1 cellular context compared by ENCODE assay signal in the genomic region with DNA sequence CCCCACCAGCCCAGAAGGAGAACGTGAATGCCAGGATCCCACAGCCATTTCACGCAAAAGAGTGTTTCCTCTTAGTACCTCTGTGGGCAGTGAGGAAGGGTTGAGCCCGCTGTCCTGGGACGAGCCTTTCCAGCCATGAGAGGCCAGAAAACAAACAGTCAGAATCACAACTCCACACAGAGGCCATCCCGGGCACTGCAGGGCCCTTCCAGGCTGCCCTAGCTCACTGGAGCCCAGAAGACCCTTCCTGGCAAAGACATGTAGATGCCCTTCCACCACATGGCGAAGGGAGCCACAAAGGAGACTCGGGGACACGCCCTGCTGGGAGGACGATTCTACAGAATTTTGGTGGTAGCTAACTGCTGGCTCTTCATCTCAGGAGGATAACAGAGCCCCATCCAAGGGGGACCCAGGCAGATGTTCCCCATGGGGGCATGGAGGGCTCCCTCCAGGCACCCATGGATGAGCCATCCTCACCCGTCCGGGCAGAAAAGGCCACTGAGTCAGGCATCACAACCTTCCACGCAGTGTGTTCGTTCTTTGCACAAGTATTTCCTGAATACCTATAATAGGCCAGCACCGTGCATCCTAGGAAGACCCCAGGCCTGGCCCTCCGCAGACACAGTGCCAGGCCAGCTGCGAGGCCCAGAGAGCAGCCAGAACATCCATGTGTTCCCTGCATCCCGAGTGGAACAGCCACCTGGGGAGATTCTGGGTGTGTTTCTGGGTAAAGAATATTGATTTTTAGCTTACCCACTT.
TF ChIP-seq lines count a peak whose summit lies in the region.

No MANE protein-coding gene starts in this region.

TF ChIP-seq in endothelial cell of umbilical vein, 7 proteins besides CTCF, POLR2A, EP300 and RAD21:
- TF ChIP-seq GATA2 (IDR thresholded peaks at IDR 0.05; ENCODE audit: insufficient read depth, insufficient read length, low read depth, low read length) (no peak), POLR2AphosphoS5 (IDR thresholded peaks at IDR 0.05; ENCODE audit: insufficient read depth, low read depth, low read length) (no peak), JUN (IDR thresholded peaks at IDR 0.05; ENCODE audit: borderline replicate concordance, insufficient read depth, insufficient read length, low read depth) (no peak), EZH2 (IDR thresholded peaks at IDR 0.05; ENCODE audit: borderline replicate concordance, low read depth, low read length, severe bottlenecking) (no peak), MYC (IDR thresholded peaks at IDR 0.05; ENCODE audit: low read depth, low read length) (no peak), FOS (IDR thresholded peaks at IDR 0.05; ENCODE audit: borderline replicate concordance, insufficient read depth, low read length) (no peak)
- TF ChIP-seq, protein P1, sequence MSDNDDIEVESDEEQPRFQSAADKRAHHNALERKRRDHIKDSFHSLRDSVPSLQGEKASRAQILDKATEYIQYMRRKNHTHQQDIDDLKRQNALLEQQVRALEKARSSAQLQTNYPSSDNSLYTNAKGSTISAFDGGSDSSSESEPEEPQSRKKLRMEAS (IDR thresholded peaks at IDR 0.05; ENCODE audit: insufficient read depth, insufficient read length): no peak
